ENCODE assay signal across 14 cellular contexts in genomic region chr18:49845629-49846252, GRCh38. TPM values are rescaled to one million over a fixed set of nuclear protein-coding genes. Genes with fewer than 3 reads are reported as not detected.
DNase-seq lines count a peak whose midpoint lies in the region; ATAC-seq and TF ChIP-seq lines count a peak whose summit lies in the region.
"Had no signal": no experiment of that assay in that cellular context is flagged by ENCODE, and none has a peak within 500 bp of the region (broad histone marks: within the 10 kb centered on the region; RNA-seq: fewer than 3 reads in every experiment).

No MANE protein-coding gene starts in this region.

- CTCF ChIA-PET in activated CD4-positive, alpha-beta memory T cell treated with anti-CD3 and anti-CD28 coated beads, Interleukin-2, amount 10 ng/mL, durations not matched to agents 7 days and 5 days (lab: Charles Lee), result no interaction called here

- TF ChIP-seq CTCF in heart right ventricle (IDR thresholded peaks at IDR 0.05), result no peak
- TF ChIP-seq CTCF in lung (IDR thresholded peaks at IDR 0.05; ENCODE audit: control extremely low read depth, extremely low read depth), result no peak

- no peak overlapping the region for H3K4me3 Mint-ChIP-seq in activated CD4-positive, alpha-beta memory T cell treated with anti-CD3 and anti-CD28 coated beads, Interleukin-2, amount 10 ng/mL, durations not matched to agents 7 days and 5 days
- H3K4me3 Mint-ChIP-seq: CD4-positive, CD25-positive, alpha-beta regulatory T cell had no signal

- H3K36me3 Mint-ChIP-seq in activated CD4-positive, alpha-beta memory T cell treated with anti-CD3 and anti-CD28 coated beads, Interleukin-2, amount 10 ng/mL, durations not matched to agents 7 days and 5 days (ENCODE audit: low read depth), result no peaks in the 10 kb centered on the region
- H3K36me3 Mint-ChIP-seq: CD4-positive, CD25-positive, alpha-beta regulatory T cell had no signal

- H3K4me1 ChIP-seq in heart right ventricle (peaks cover 0 to 6% (median 0%) of the 10 kb centered on the region in 9 donors), right cardiac atrium (ENCODE audit: control insufficient read depth, insufficient read depth, low read length) (peaks cover 2% of the 10 kb centered on the region), lung (ENCODE audit: control insufficient read depth in 2 of 2, insufficient read depth in 2 of 2, low read length in 2 of 2) (peaks cover 0 to 4% of the 10 kb centered on the region in 2 donors)

- H3K36me3 ChIP-seq in heart right ventricle (no peaks in the 10 kb centered on the region), lung (ENCODE audit: control insufficient read depth in 2 of 2, insufficient read depth in 2 of 2, low read length in 2 of 2) (peaks cover 0 to 2% of the 10 kb centered on the region in 2 donors)

- WGBS in heart right ventricle, 2 donors, result 51 to 72% methylated on average over 4 of the region's 4 CpGs
- WGBS in right cardiac atrium, result 54% methylated on average over 4 of the region's 4 CpGs
- WGBS in lung, 2 donors, result 86 to 93% methylated on average over 4 of the region's 4 CpGs

- H3K27me3 Mint-ChIP-seq in activated CD4-positive, alpha-beta memory T cell treated with anti-CD3 and anti-CD28 coated beads, Interleukin-2, amount 10 ng/mL, durations not matched to agents 7 days and 5 days, result peaks cover 9% of the 10 kb centered on the region

- H3K9me3 Mint-ChIP-seq in activated CD4-positive, alpha-beta memory T cell treated with anti-CD3 and anti-CD28 coated beads, Interleukin-2, amount 10 ng/mL, durations not matched to agents 7 days and 5 days, result no peaks in the 10 kb centered on the region

- POLR2A ChIA-PET in activated CD4-positive, alpha-beta memory T cell treated with anti-CD3 and anti-CD28 coated beads, Interleukin-2, amount 10 ng/mL, durations not matched to agents 7 days and 5 days (lab: Charles Lee), result interaction anchor here (1.2 kb wide), 1 partner anchor 26 kb away, joined by 3 read pairs; no protein-coding TSS in a partner anchor

- intact Hi-C loops in heart right ventricle (cut with DNase I) (loop anchor here in 1 of 10 donors (10.0 kb wide), 1 partner anchor 49 kb away; no protein-coding TSS in a partner anchor), right cardiac atrium (cut with DNase I) (loop anchor here in 1 of 4 donors (5.0 kb wide), 1 partner anchor 43 kb away; no protein-coding TSS in a partner anchor)

- H3K27me3 ChIP-seq in heart right ventricle, result peaks cover 0 to 24% (median 4%) of the 10 kb centered on the region in 7 donors
- H3K27me3 ChIP-seq in right cardiac atrium (ENCODE audit: control insufficient read depth, insufficient read depth), result no peaks in the 10 kb centered on the region
- no peaks in the 10 kb centered on the region for H3K27me3 ChIP-seq in lung (ENCODE audit: control insufficient read depth, insufficient read depth)

- no peak overlapping the region for H3K27ac ChIP-seq in heart right ventricle
- no peak overlapping the region for H3K27ac ChIP-seq in right cardiac atrium (ENCODE audit: low read length)
- H3K27ac ChIP-seq in lung (ENCODE audit: low read depth in 1 of 2, low read length in 1 of 2), result no peak overlapping the region

- H3K27ac Mint-ChIP-seq in activated CD4-positive, alpha-beta memory T cell treated with anti-CD3 and anti-CD28 coated beads, Interleukin-2, amount 10 ng/mL, durations not matched to agents 7 days and 5 days, result no peak overlapping the region
- H3K27ac Mint-ChIP-seq: CD4-positive, CD25-positive, alpha-beta regulatory T cell had no signal

- H3K4me3 ChIP-seq in heart right ventricle (no peak overlapping the region), right cardiac atrium (ENCODE audit: low read length) (no peak overlapping the region), lung (no peak overlapping the region)

- H3K9me3 ChIP-seq in heart right ventricle (no peaks in the 10 kb centered on the region), right cardiac atrium (ENCODE audit: control insufficient read depth, low read length) (no peaks in the 10 kb centered on the region), lung (ENCODE audit: control insufficient read depth in 2 of 2, insufficient read depth in 1 of 2, low read length in 1 of 2) (no peaks in the 10 kb centered on the region)

- peaks cover 2% of the 10 kb centered on the region for H3K4me1 Mint-ChIP-seq in activated CD4-positive, alpha-beta memory T cell treated with anti-CD3 and anti-CD28 coated beads, Interleukin-2, amount 10 ng/mL, durations not matched to agents 7 days and 5 days

- ATAC-seq in heart right ventricle (peak in 7 of 8 donors; percentile 36 to 62 (median 48)), right cardiac atrium (no peak), lung (ENCODE audit: insufficient read depth, low FRiP score) (no peak), GM19397 (IDR thresholded peaks at IDR 0.05; ENCODE audit: unreplicated experiment) (no peak)

- DNase-seq in heart right ventricle (peak in 1 of 2 donors; percentile 27), right cardiac atrium (no peak), NCI-H69 (lab: John Stamatoyannopoulos, UW) (peak; percentile 64), lung (ENCODE audit: low spot score) (peak; percentile 22), retina (peak; percentile 32), T-helper 9 cell (no peak)
- DNase-seq in activated CD4-positive, alpha-beta memory T cell treated with anti-CD3 and anti-CD28 coated beads, Interleukin-2, amount 10 ng/mL, durations not matched to agents 7 days and 5 days, result no peak
- DNase-seq: AML-193; CD4-positive, CD25-positive, alpha-beta regulatory T cell; DND-41; GF-D8; Kasumi-1; NCI-H1930 had no signal

RNA-seq across cellular contexts. Expression of gene ACAA2, which starts 32.4 kb away (rescaled TPM):
- 100 to 1,000 TPM; 171 to 377 (median 251) TPM for total RNA-seq in heart right ventricle
- 100 to 1,000 TPM in 1 of 2 donors, 10 to 100 TPM in 1; 46.7 to 119 TPM for polyA plus RNA-seq in heart right ventricle
- 100 to 1,000 TPM in 3 of 4 donors, 10 to 100 TPM in 1; 95.8 to 145 (median 123) TPM for total RNA-seq in right cardiac atrium
- 146 TPM for polyA plus RNA-seq in right cardiac atrium
- 10 to 100 TPM; 40.9 to 52.8 TPM for total RNA-seq in lung
- polyA plus RNA-seq in lung, result 10 to 100 TPM; 35.2 to 49.0 TPM
- 10 to 100 TPM; 86.8 to 93.1 TPM for total RNA-seq in activated CD4-positive, alpha-beta memory T cell treated with anti-CD3 and anti-CD28 coated beads, Interleukin-2, amount 10 ng/mL, durations not matched to agents 7 days and 5 days

Comparison
In these comparisons a context has a peak if more than half of its experiments do, and no peak if none do; other contexts are left out.
1. ATAC-seq: peak in heart right ventricle (7 of 8); none in right cardiac atrium (0 of 2), lung (single experiment) and GM19397 (single experiment).
2. DNase-seq: peak in NCI-H69 (single experiment), lung (single experiment) and retina (single experiment); none in right cardiac atrium (0 of 3), activated CD4-positive, alpha-beta memory T cell treated with anti-CD3 and anti-CD28 coated beads, Interleukin-2, amount 10 ng/mL, durations not matched to agents 7 days and 5 days (single experiment) and T-helper 9 cell (single experiment).